29 cellular contexts compared by ENCODE assay signal in the genomic region with DNA sequence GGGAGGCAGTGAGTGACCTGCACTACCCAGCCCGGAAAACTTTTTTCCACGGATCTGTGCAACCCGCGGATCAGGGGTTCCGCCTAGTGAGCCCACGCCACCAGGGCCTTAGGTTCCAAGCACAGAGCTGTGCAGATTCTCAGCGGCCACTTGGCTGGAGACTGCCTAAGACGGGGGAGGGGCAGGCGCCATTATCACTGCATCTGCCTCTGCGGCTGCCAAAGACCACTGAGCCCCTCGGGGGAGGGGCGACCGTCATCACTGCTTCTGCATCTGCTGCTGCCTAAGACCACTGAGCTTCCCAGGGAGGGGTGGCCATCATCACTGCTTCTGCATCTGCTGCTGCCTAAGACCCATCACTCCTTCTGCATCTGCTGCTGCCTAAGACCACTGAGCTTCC.
"Had no signal": no experiment of that assay in that cellular context is flagged by ENCODE, and none has a peak within 500 bp of the region (broad histone marks: within the 10 kb centered on the region; RNA-seq: fewer than 3 reads in every experiment).

No MANE protein-coding gene starts in this region.

- H3K4me3 Mint-ChIP-seq: activated T-cell treated with anti-CD3 and anti-CD28 coated beads, Interleukin-2, amount 50 U/mL, for 72 hours; nephron; stimulated activated effector memory CD8-positive, alpha-beta T cell treated with anti-CD3 and anti-CD28 coated beads, Interleukin-12 subunit alpha, Interleukin-12 subunit beta, amount 100 ng/mL, for 72 hours; stimulated activated naive CD8-positive, alpha-beta T cell treated with anti-CD3 and anti-CD28 coated beads, Interleukin-15, Interleukin-2, amounts not matched to agents 100 ng/mL and 50 ng/mL, for 24 hours; T-helper 2 cell treated with Interferon-gamma antibody and Interleukin-4, amounts not matched to agents 5 μg/mL and 100 μg/mL, for 36 hours; type B pancreatic cell had no signal

- H3K79me2 ChIP-seq: hepatocyte had no signal

- H3K4me2 ChIP-seq: hepatocyte had no signal

- ATAC-seq: activated naive CD4-positive, alpha-beta T cell treated with anti-CD3 and anti-CD28 coated beads, Interleukin-2, amount 50 U/mL, for 72 hours; activated T-cell treated with anti-CD3 and anti-CD28 coated beads, Interleukin-2, amount 50 U/mL, for 72 hours; body of pancreas; gastrocnemius medialis; left ventricle myocardium superior; sciatic nerve; stimulated activated effector memory CD8-positive, alpha-beta T cell treated with anti-CD3 and anti-CD28 coated beads, Interleukin-12 subunit alpha, Interleukin-12 subunit beta, amount 100 ng/mL, for 72 hours had no signal

- H3K9me3 ChIP-seq: body of pancreas, colonic mucosa, gastrocnemius medialis, ovary, thoracic aorta, vagina had no signal

- H3K36me3 Mint-ChIP-seq: stimulated activated effector memory CD8-positive, alpha-beta T cell treated with anti-CD3 and anti-CD28 coated beads, Interleukin-12 subunit alpha, Interleukin-12 subunit beta, amount 100 ng/mL, for 72 hours; type B pancreatic cell had no signal

- H2AFZ ChIP-seq: hepatocyte had no signal

- H3K36me3 ChIP-seq: cardiac muscle cell, colonic mucosa, gastrocnemius medialis, ovary, thoracic aorta, vagina had no signal

- H3K4me1 Mint-ChIP-seq: nephron; stimulated activated effector memory CD8-positive, alpha-beta T cell treated with anti-CD3 and anti-CD28 coated beads, Interleukin-12 subunit alpha, Interleukin-12 subunit beta, amount 100 ng/mL, for 72 hours had no signal

- DNase-seq: activated CD4-positive, alpha-beta T cell treated with anti-CD3 and anti-CD28 coated beads for 4 hours; activated CD4-positive, alpha-beta T cell treated with anti-CD3 and anti-CD28 coated beads, Interleukin-2, amount 50 U/mL, for 4 hours; activated naive CD4-positive, alpha-beta T cell; activated T-cell treated with anti-CD3 and anti-CD28 coated beads for 4 hours; activated T-cell treated with anti-CD3 and anti-CD28 coated beads, Interleukin-2, amount 50 U/mL, for 72 hours; aorta; body of pancreas; cerebellar nuclear complex; colonic mucosa; effector CD8-positive, alpha-beta T cell; gastrocnemius medialis; left ventricle myocardium superior; ovary; stimulated activated CD4-positive, alpha-beta T cell treated with anti-CD3 and anti-CD28 coated beads, Interleukin-12 subunit alpha, Interleukin-12 subunit beta, amount 100 ng/mL, for 4 hours; stimulated activated CD4-positive, alpha-beta T cell treated with anti-CD3 and anti-CD28 coated beads, Interleukin-4, amount 100 ng/mL, for 1 hour; T-helper 1 cell had no signal

- H3K27me3 ChIP-seq: body of pancreas, cardiac muscle cell, colonic mucosa, gastrocnemius medialis, hepatocyte, ovary, vagina had no signal

- H3K27ac ChIP-seq: body of pancreas, cardiac muscle cell, colonic mucosa, gastrocnemius medialis, hepatocyte, ovary, skin epidermis, thoracic aorta, vagina had no signal

- H3K27ac Mint-ChIP-seq: activated naive CD4-positive, alpha-beta T cell treated with anti-CD3 and anti-CD28 coated beads, Interleukin-2, amount 50 U/mL, for 72 hours; activated T-cell treated with anti-CD3 and anti-CD28 coated beads, Interleukin-2, amount 50 U/mL, for 72 hours; nephron; progenitor cell of endocrine pancreas; stimulated activated effector memory CD8-positive, alpha-beta T cell treated with anti-CD3 and anti-CD28 coated beads, Interleukin-12 subunit alpha, Interleukin-12 subunit beta, amount 100 ng/mL, for 72 hours; stimulated activated naive CD8-positive, alpha-beta T cell treated with anti-CD3 and anti-CD28 coated beads, Interleukin-15, Interleukin-2, amounts not matched to agents 100 ng/mL and 50 ng/mL, for 24 hours; T-helper 2 cell treated with Interferon-gamma antibody and Interleukin-4, amounts not matched to agents 5 μg/mL and 100 μg/mL, for 36 hours; type B pancreatic cell had no signal

- H3K4me3 ChIP-seq: body of pancreas, cardiac muscle cell, colonic mucosa, gastrocnemius medialis, hepatocyte, ovary, skin epidermis, thoracic aorta, vagina had no signal

- H3K9me3 Mint-ChIP-seq: type B pancreatic cell had no signal

- H3K27me3 Mint-ChIP-seq: progenitor cell of endocrine pancreas; stimulated activated naive CD8-positive, alpha-beta T cell treated with anti-CD3 and anti-CD28 coated beads, Interleukin-15, Interleukin-2, amounts not matched to agents 100 ng/mL and 50 ng/mL, for 24 hours had no signal

- H3K4me1 ChIP-seq: body of pancreas, colonic mucosa, gastrocnemius medialis, vagina had no signal
